Comparison of ENCODE assay signal across 11 cellular contexts in genomic region chr7:129315916-129316315, GRCh38.
A peak's percentile ranks its signal among the peaks of the same experiment; 100 is the strongest.
DNase-seq lines count a peak whose midpoint lies in the region; ATAC-seq lines count a peak whose summit lies in the region.
"Had no signal": no experiment of that assay in that cellular context is flagged by ENCODE, and none has a peak within 500 bp of the region (broad histone marks: within the 10 kb centered on the region; RNA-seq: fewer than 3 reads in every experiment).

No MANE protein-coding gene starts in this region.

- ATAC-seq in HG03521 (IDR thresholded peaks at IDR 0.05; ENCODE audit: unreplicated experiment) = no peak
- ATAC-seq in HG02588 (IDR thresholded peaks at IDR 0.05; ENCODE audit: unreplicated experiment) = no peak

- H3K4me3 Mint-ChIP-seq in activated T-helper 2 cell treated with anti-CD3 and anti-CD28 coated beads, Interferon-gamma antibody, Interleukin-2, Interleukin-4, amounts not matched to agents 10 μg/mL and 5 μg/mL and 100 μg/mL, durations not matched to agents 14 hours and 24 hours and 36 hours (ENCODE audit: low read depth) = no peak overlapping the region
- H3K4me3 Mint-ChIP-seq: activated naive CD4-positive, alpha-beta T cell treated with anti-CD3 and anti-CD28 coated beads, Interleukin-2, amount 50 U/mL, for 24 hours; H9 had no signal

- no peaks in the 10 kb centered on the region for H3K9me3 Mint-ChIP-seq in activated T-helper 2 cell treated with anti-CD3 and anti-CD28 coated beads, Interferon-gamma antibody, Interleukin-2, Interleukin-4, amounts not matched to agents 10 μg/mL and 5 μg/mL and 100 μg/mL, durations not matched to agents 14 hours and 24 hours and 36 hours
- H3K9me3 Mint-ChIP-seq: activated naive CD4-positive, alpha-beta T cell treated with anti-CD3 and anti-CD28 coated beads, Interleukin-2, amount 50 U/mL, for 24 hours; H9 had no signal

- H3K27ac Mint-ChIP-seq in activated T-helper 2 cell treated with anti-CD3 and anti-CD28 coated beads, Interferon-gamma antibody, Interleukin-2, Interleukin-4, amounts not matched to agents 10 μg/mL and 5 μg/mL and 100 μg/mL, durations not matched to agents 14 hours and 24 hours and 36 hours = no peak overlapping the region
- H3K27ac Mint-ChIP-seq: activated naive CD4-positive, alpha-beta T cell treated with anti-CD3 and anti-CD28 coated beads, Interleukin-2, amount 50 U/mL, for 24 hours had no signal

- DNase-seq in DMS 273 (lab: John Stamatoyannopoulos, UW; ENCODE audit: unreplicated experiment) = peak; percentile 61
- peak in 42 of 58 donors; percentile 2 to 82 (median 38) for DNase-seq in anterior cingulate cortex (lab: John Stamatoyannopoulos, UW)
- DNase-seq in globus pallidus (ENCODE audit: low spot score) = peak; percentile 89
- peak; percentile 32 for DNase-seq in occipital lobe (lab: John Stamatoyannopoulos, UW)
- no peak for DNase-seq in D341Med (ENCODE audit: low spot score)
- no peak for DNase-seq in activated T-helper 2 cell treated with anti-CD3 and anti-CD28 coated beads, Interferon-gamma antibody, Interleukin-2, Interleukin-4, amounts not matched to agents 10 μg/mL and 5 μg/mL and 100 μg/mL, durations not matched to agents 14 hours and 24 hours and 36 hours (ENCODE audit: low spot score)
- DNase-seq: dermis blood vessel endothelial cell, H9 had no signal

- H3K27me3 Mint-ChIP-seq in activated T-helper 2 cell treated with anti-CD3 and anti-CD28 coated beads, Interferon-gamma antibody, Interleukin-2, Interleukin-4, amounts not matched to agents 10 μg/mL and 5 μg/mL and 100 μg/mL, durations not matched to agents 14 hours and 24 hours and 36 hours (ENCODE audit: low read depth) = peaks cover 2% of the 10 kb centered on the region
- H3K27me3 Mint-ChIP-seq: activated naive CD4-positive, alpha-beta T cell treated with anti-CD3 and anti-CD28 coated beads, Interleukin-2, amount 50 U/mL, for 24 hours had no signal

- intact Hi-C loops in activated T-helper 2 cell treated with anti-CD3 and anti-CD28 coated beads, Interferon-gamma antibody, Interleukin-2, Interleukin-4, amounts not matched to agents 10 μg/mL and 5 μg/mL and 100 μg/mL, durations not matched to agents 14 hours and 24 hours and 36 hours (cut with micrococcal nuclease) = no loop called here

- no peaks in the 10 kb centered on the region for H3K4me1 Mint-ChIP-seq in activated T-helper 2 cell treated with anti-CD3 and anti-CD28 coated beads, Interferon-gamma antibody, Interleukin-2, Interleukin-4, amounts not matched to agents 10 μg/mL and 5 μg/mL and 100 μg/mL, durations not matched to agents 14 hours and 24 hours and 36 hours (ENCODE audit: low read depth)

- no peaks in the 10 kb centered on the region for H3K36me3 Mint-ChIP-seq in activated T-helper 2 cell treated with anti-CD3 and anti-CD28 coated beads, Interferon-gamma antibody, Interleukin-2, Interleukin-4, amounts not matched to agents 10 μg/mL and 5 μg/mL and 100 μg/mL, durations not matched to agents 14 hours and 24 hours and 36 hours (ENCODE audit: low read depth)

Comparison
In these comparisons a context has a peak if more than half of its experiments do, and no peak if none do; other contexts are left out.
1. DNase-seq: peak in DMS 273 (single experiment), anterior cingulate cortex (42 of 58), globus pallidus (single experiment) and occipital lobe (single experiment); none in D341Med (single experiment) and activated T-helper 2 cell treated with anti-CD3 and anti-CD28 coated beads, Interferon-gamma antibody, Interleukin-2, Interleukin-4, amounts not matched to agents 10 μg/mL and 5 μg/mL and 100 μg/mL, durations not matched to agents 14 hours and 24 hours and 36 hours (single experiment).